Comparison of ENCODE assay signal across 22 cellular contexts in the genomic region with DNA sequence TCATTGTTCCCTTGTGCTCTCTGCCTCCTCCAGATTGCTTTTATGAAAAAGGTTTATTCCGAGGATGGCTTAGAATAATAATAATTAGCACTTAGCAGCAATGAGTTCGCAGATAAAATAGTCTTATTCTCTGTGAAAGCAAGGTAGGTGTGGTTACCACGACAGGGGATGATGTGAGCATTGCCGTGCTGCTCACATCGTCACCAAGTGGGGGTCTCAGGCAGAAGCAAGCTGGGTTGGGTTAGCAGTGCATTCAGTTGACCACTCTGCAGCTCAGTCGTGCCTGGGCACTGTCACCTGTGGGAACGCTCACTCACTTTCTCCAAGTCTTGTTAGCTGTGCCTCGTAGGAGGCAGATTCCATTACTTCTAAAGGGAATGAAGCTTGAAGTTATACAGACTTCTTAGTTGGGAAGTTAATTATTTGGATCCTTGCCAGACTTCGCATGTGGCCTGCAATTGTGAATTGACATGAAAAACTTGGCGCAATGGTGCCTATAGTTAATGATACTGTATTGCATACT.
"Had no signal": no experiment of that assay in that cellular context is flagged by ENCODE, and none has a peak within 500 bp of the region (broad histone marks: within the 10 kb centered on the region; RNA-seq: fewer than 3 reads in every experiment).

No MANE protein-coding gene starts in this region.

- H3K27me3 ChIP-seq: brain microvascular endothelial cell, foreskin keratinocyte, hepatocyte, spleen, testis, vagina had no signal

- H3K36me3 Mint-ChIP-seq: activated naive CD4-positive, alpha-beta T cell treated with anti-CD3 and anti-CD28 coated beads, Interleukin-2, amount 50 U/mL, for 24 hours; naive thymus-derived CD4-positive, alpha-beta T cell had no signal

- H3K27ac ChIP-seq: brain microvascular endothelial cell, foreskin keratinocyte, hepatocyte, left ventricle myocardium inferior, spleen, testis, vagina, WERI-Rb-1 had no signal

- ATAC-seq: foreskin keratinocyte; naive thymus-derived CD4-positive, alpha-beta T cell had no signal

- H3K79me2 ChIP-seq: hepatocyte had no signal

- H3K4me1 ChIP-seq: foreskin keratinocyte, left ventricle myocardium inferior, spleen, testis, vagina had no signal

- H3K4me3 Mint-ChIP-seq: activated naive CD4-positive, alpha-beta T cell treated with anti-CD3 and anti-CD28 coated beads, Interleukin-2, amount 50 U/mL, for 24 hours; dendritic cell treated with granulocyte-macrophage colony-stimulating factor and Interleukin-4, amounts not matched to agents 40 ng/mL and 50 ng/mL, for 4 days; naive thymus-derived CD4-positive, alpha-beta T cell had no signal

- H3K4me3 ChIP-seq: hepatocyte, left ventricle myocardium inferior, spleen, testis, vagina had no signal

- H3K27me3 Mint-ChIP-seq: dendritic cell treated with granulocyte-macrophage colony-stimulating factor and Interleukin-4, amounts not matched to agents 40 ng/mL and 50 ng/mL, for 4 days; progenitor cell of endocrine pancreas had no signal

- H3K27ac Mint-ChIP-seq: activated naive CD4-positive, alpha-beta T cell treated with anti-CD3 and anti-CD28 coated beads, Interleukin-2, amount 50 U/mL, for 24 hours; dendritic cell treated with granulocyte-macrophage colony-stimulating factor and Interleukin-4, amounts not matched to agents 40 ng/mL and 50 ng/mL, for 4 days; naive thymus-derived CD4-positive, alpha-beta T cell; progenitor cell of endocrine pancreas had no signal

- H3K4me2 ChIP-seq: hepatocyte had no signal

- H3K9me3 Mint-ChIP-seq: activated naive CD4-positive, alpha-beta T cell treated with anti-CD3 and anti-CD28 coated beads, Interleukin-2, amount 50 U/mL, for 24 hours had no signal

- DNase-seq: activated CD4-positive, alpha-beta T cell treated with anti-CD3 and anti-CD28 coated beads for 1 hour; activated gamma-delta T cell treated with Interleukin-2 at 50 U/mL for 16 hours; activated T-cell treated with anti-CD3 and anti-CD28 coated beads, Interleukin-2, amount 50 U/mL, for 1 hour; aorta; brain microvascular endothelial cell; caudate nucleus; effector CD4-positive, alpha-beta T cell; foreskin keratinocyte; kidney glomerular epithelial cell; left ventricle myocardium inferior; naive thymus-derived CD4-positive, alpha-beta T cell; spleen; stimulated activated CD4-positive, alpha-beta T cell treated with anti-CD3 and anti-CD28 coated beads, Interleukin-4, amount 100 ng/mL, for 1 hour; stimulated activated naive CD4-positive, alpha-beta T cell; testis; trophoblast cell; WERI-Rb-1 had no signal

- H3K9me3 ChIP-seq: left ventricle myocardium inferior, testis, vagina had no signal

- H2AFZ ChIP-seq: hepatocyte had no signal

- H3K36me3 ChIP-seq: brain microvascular endothelial cell, left ventricle myocardium inferior, spleen, vagina, WERI-Rb-1 had no signal

- H3K4me1 Mint-ChIP-seq: activated naive CD4-positive, alpha-beta T cell treated with anti-CD3 and anti-CD28 coated beads, Interleukin-2, amount 50 U/mL, for 24 hours; naive thymus-derived CD4-positive, alpha-beta T cell had no signal
